ENCODE assay signal across 24 cellular contexts in the genomic region with DNA sequence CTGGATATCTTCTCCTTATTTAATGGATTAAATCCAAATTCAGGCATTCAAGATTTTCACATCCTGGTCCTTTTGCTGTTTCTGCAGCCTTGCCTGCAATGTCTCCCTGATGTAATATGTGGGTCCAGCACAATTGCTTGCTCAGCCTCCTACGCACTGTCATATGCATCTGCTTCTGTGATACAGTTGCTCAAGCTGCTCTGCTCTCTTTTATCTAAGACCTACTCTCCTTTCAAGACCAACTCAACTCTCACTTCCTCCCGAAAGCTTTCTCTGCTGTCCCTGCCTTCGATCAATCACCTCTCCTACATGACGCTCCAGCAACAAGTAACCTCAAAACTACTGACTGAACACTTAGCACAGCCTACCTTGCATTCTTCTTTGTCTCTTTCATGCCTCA.
A peak's percentile ranks its signal among the peaks of the same experiment; 100 is the strongest.
DNase-seq lines count a peak whose midpoint lies in the region; ATAC-seq and TF ChIP-seq lines count a peak whose summit lies in the region.
"Had no signal": no experiment of that assay in that cellular context is flagged by ENCODE, and none has a peak within 500 bp of the region (broad histone marks: within the 10 kb centered on the region; RNA-seq: fewer than 3 reads in every experiment).

No MANE protein-coding gene starts in this region.

- peak; percentile 88 for DNase-seq in NOMO-1 treated with dmso at 0.1 percent for 144 hours (lab: John Stamatoyannopoulos, UW; ENCODE audit: unreplicated experiment)
- DNase-seq in chondrocyte (ENCODE audit: low spot score) = no peak
- peak; percentile 55 for DNase-seq in occipital lobe (lab: John Stamatoyannopoulos, UW)
- DNase-seq in NCI-H1105 treated with DMSO at 0.1 percent for 48 hours (lab: John Stamatoyannopoulos, UW) = no peak
- DNase-seq in glomerular visceral epithelial cell (ENCODE audit: extremely low spot score) = no peak
- no peak for DNase-seq in SW480 (ENCODE audit: low spot score)
- DNase-seq in T1000 (lab: John Stamatoyannopoulos, UW) = no peak
- DNase-seq: activated CD4-positive, CD25-positive, alpha-beta regulatory T cell treated with anti-CD3 and anti-CD28 coated beads, Interleukin-2, amount 50 U/mL, for 72 hours; activated naive CD4-positive, alpha-beta T cell treated with anti-CD3 and anti-CD28 coated beads, Interleukin-2, amount 50 U/mL, for 16 hours; activated T-cell treated with anti-CD3 and anti-CD28 coated beads, Interleukin-2, amount 50 U/mL, for 4 hours; C1 segment of cervical spinal cord; heart right ventricle; Karpas-422; left ventricle myocardium inferior; mucosa of descending colon; NCI-H2081 treated with DMSO at 0.1 percent for 48 hours; NCI-H446 treated with DMSO at 0.1 percent for 48 hours; NK-92 treated with Interleukin-12 subunit alpha and Interleukin-12 subunit beta, amount 100 ng/mL, for 24 hours; SK-N-SH; spleen; stimulated activated CD4-positive, alpha-beta T cell treated with anti-CD3 and anti-CD28 coated beads, Interleukin-4, amount 100 ng/mL, for 4 hours; stomach had no signal

- peaks cover 48% of the 10 kb centered on the region for H3K4me1 Mint-ChIP-seq in chondrocyte (ENCODE audit: low read depth)

- H3K27me3 Mint-ChIP-seq in chondrocyte (ENCODE audit: low read depth) = peaks cover 7% of the 10 kb centered on the region

- peak overlapping the region; percentile 25 for H3K27ac Mint-ChIP-seq in chondrocyte (ENCODE audit: unreplicated experiment)

- no peak for TF ChIP-seq CTCF in chondrocyte (IDR thresholded peaks at IDR 0.05)

- H3K9me3 Mint-ChIP-seq in chondrocyte (ENCODE audit: low read depth) = no peaks in the 10 kb centered on the region
- H3K9me3 Mint-ChIP-seq: activated T-cell treated with anti-CD3 and anti-CD28 coated beads, Interleukin-2, amount 50 U/mL, for 4 hours had no signal

- peak; percentile 58 for ATAC-seq in GM18867 (IDR thresholded peaks at IDR 0.05; ENCODE audit: unreplicated experiment)
- ATAC-seq: A549; activated T-cell treated with anti-CD3 and anti-CD28 coated beads, Interleukin-2, amount 50 U/mL, for 4 hours; mucosa of descending colon had no signal

- no peaks in the 10 kb centered on the region for H3K36me3 Mint-ChIP-seq in chondrocyte (ENCODE audit: low read depth)

- no peak overlapping the region for H3K4me3 Mint-ChIP-seq in chondrocyte (ENCODE audit: unreplicated experiment)
- H3K4me3 Mint-ChIP-seq: activated T-cell treated with anti-CD3 and anti-CD28 coated beads, Interleukin-2, amount 50 U/mL, for 4 hours had no signal

Comparison
In these comparisons a context has a peak if more than half of its experiments do, and no peak if none do; other contexts are left out.
1. DNase-seq: peak in NOMO-1 treated with dmso at 0.1 percent for 144 hours (single experiment) and occipital lobe (single experiment); none in chondrocyte (single experiment), NCI-H1105 treated with DMSO at 0.1 percent for 48 hours (single experiment), glomerular visceral epithelial cell (single experiment), SW480 (single experiment) and T1000 (single experiment).